ENCODE assay signal across 18 cellular contexts in genomic region chr12:118292836-118293235, GRCh38.
"Had no signal": no experiment of that assay in that cellular context is flagged by ENCODE, and none has a peak within 500 bp of the region (broad histone marks: within the 10 kb centered on the region; RNA-seq: fewer than 3 reads in every experiment).

No MANE protein-coding gene starts in this region.

- H3K27me3 ChIP-seq: colonic mucosa, esophagus squamous epithelium, right lobe of liver, tibial nerve, upper lobe of left lung, uterus had no signal

- ATAC-seq: left ventricle myocardium superior; lower lobe of right lung; naive thymus-derived CD8-positive, alpha-beta T cell; right lobe of liver; stimulated activated naive B cell treated with anti-CD40 and anti-IgM and Interleukin-4, amounts not matched to agents 10 μg/mL and 1 μg/mL and 100 μg/mL, for 72 hours had no signal

- H3K9me3 ChIP-seq: colonic mucosa, esophagus squamous epithelium, lower lobe of right lung, right lobe of liver, thoracic aorta, tibial nerve, upper lobe of left lung, uterus had no signal

- H3K9ac ChIP-seq: parathyroid adenoma had no signal

- H2AFZ ChIP-seq: parathyroid adenoma had no signal

- DNase-seq: colonic mucosa; dermis blood vessel endothelial cell; effector memory CD4-positive, alpha-beta T cell; erythroblast; esophagus squamous epithelium; left ventricle myocardium superior; lower lobe of right lung; naive thymus-derived CD8-positive, alpha-beta T cell; right lobe of liver; small intestine; stimulated activated CD4-positive, alpha-beta T cell treated with anti-CD3 and anti-CD28 coated beads, Interleukin-15, amount 100 ng/mL, for 24 hours; stimulated activated CD4-positive, alpha-beta T cell treated with anti-CD3 and anti-CD28 coated beads, Interleukin-2, amount 100 ng/mL, for 48 hours; stimulated activated naive B cell treated with anti-CD40 and anti-IgM and Interleukin-4, amounts not matched to agents 10 μg/mL and 1 μg/mL and 100 μg/mL, for 72 hours; upper lobe of left lung; uterus had no signal

- H3K4me3 ChIP-seq: colonic mucosa, esophagus squamous epithelium, lower lobe of right lung, right lobe of liver, thoracic aorta, tibial nerve, upper lobe of left lung, uterus had no signal

- H3K4me1 ChIP-seq: colonic mucosa, esophagus squamous epithelium, lower lobe of right lung, right lobe of liver, tibial nerve, uterus had no signal

- H3K36me3 ChIP-seq: colonic mucosa, right lobe of liver, thoracic aorta, upper lobe of left lung, uterus had no signal

- H3K27ac ChIP-seq: colonic mucosa, esophagus squamous epithelium, lower lobe of right lung, parathyroid adenoma, right lobe of liver, thoracic aorta, tibial nerve, upper lobe of left lung, uterus had no signal
